In genomic region chr19:393560-393959, GRCh38 we compare ENCODE assay signal across 10 cellular contexts. TPM values are rescaled to one million over a fixed set of nuclear protein-coding genes. Genes with fewer than 3 reads are reported as not detected.
A peak's percentile ranks its signal among the peaks of the same experiment; 100 is the strongest.
DNase-seq lines count a peak whose midpoint lies in the region; ATAC-seq and TF ChIP-seq lines count a peak whose summit lies in the region.
"Not testable (repeated sequence)": the region's sequence is repeated elsewhere in the genome, so short reads cannot be mapped to it uniquely, and the experiment has no call there.
"Had no signal": no experiment of that assay in that cellular context is flagged by ENCODE, and none has a peak within 500 bp of the region (broad histone marks: within the 10 kb centered on the region; RNA-seq: fewer than 3 reads in every experiment).

No MANE protein-coding gene starts in this region.

- peak overlapping the region; percentile 84 for H3K14ac ChIP-seq in neuronal stem cell (ENCODE audit: low read length)

- H2BK12ac ChIP-seq in neuronal stem cell (ENCODE audit: low read length), result not testable (repeated sequence)

- not testable (repeated sequence) for H3K27ac ChIP-seq in CD4-positive, alpha-beta T cell (ENCODE audit: low read depth, low read length); neuronal stem cell (replicated peaks; ENCODE audit: low read length)

- not testable (repeated sequence) for H2BK5ac ChIP-seq in neuronal stem cell (ENCODE audit: low read length)

- H3K9me3 Mint-ChIP-seq in CD4-positive, alpha-beta T cell; activated B cell treated with CpG ODN at 0.5 μM for 24 hours; endothelial cell (ENCODE audit: unreplicated experiment); stimulated activated naive CD8-positive, alpha-beta T cell treated with anti-CD3 and anti-CD28 coated beads, Interleukin-15, Interleukin-2, amounts not matched to agents 100 ng/mL and 50 ng/mL, for 24 hours: not testable (repeated sequence)
- H3K9me3 Mint-ChIP-seq in activated CD4-positive, alpha-beta memory T cell treated with anti-CD3 and anti-CD28 coated beads, Interleukin-2, amount 10 ng/mL, durations not matched to agents 7 days and 5 days, result peaks cover 26% of the 10 kb centered on the region
- peaks cover 29% of the 10 kb centered on the region for H3K9me3 Mint-ChIP-seq in activated T-helper 1 cell treated with anti-CD3 and anti-CD28 coated beads, Interleukin-12 subunit alpha, Interleukin-12 subunit beta, Interleukin-2, Interleukin-4 antibody, amounts not matched to agents 30 ng/mL and 10 ng/mL and 1 ng/mL, durations not matched to agents 14 hours and 24 hours and 36 hours
- peaks cover 20% of the 10 kb centered on the region for H3K9me3 Mint-ChIP-seq in activated naive CD8-positive, alpha-beta T cell treated with anti-CD3 and anti-CD28 coated beads for 36 hours

- CTCF ChIA-PET in CD4-positive, alpha-beta T cell (lab: Charles Lee); activated B cell treated with CpG ODN at 0.5 μM for 24 hours (lab: Charles Lee); activated CD4-positive, alpha-beta memory T cell treated with anti-CD3 and anti-CD28 coated beads, Interleukin-2, amount 10 ng/mL, durations not matched to agents 7 days and 5 days (lab: Charles Lee): not testable (repeated sequence)

- intact Hi-C loops in CD4-positive, alpha-beta T cell (cut with DNase I, micrococcal nuclease); activated B cell treated with CpG ODN at 0.5 μM for 24 hours (cut with micrococcal nuclease); activated T-helper 1 cell treated with anti-CD3 and anti-CD28 coated beads, Interleukin-12 subunit alpha, Interleukin-12 subunit beta, Interleukin-2, Interleukin-4 antibody, amounts not matched to agents 30 ng/mL and 10 ng/mL and 1 ng/mL, durations not matched to agents 14 hours and 24 hours and 36 hours (cut with micrococcal nuclease): not testable (repeated sequence)

- H3K4me1 Mint-ChIP-seq in CD4-positive, alpha-beta T cell (ENCODE audit: low read depth); activated B cell treated with CpG ODN at 0.5 μM for 24 hours; activated CD4-positive, alpha-beta memory T cell treated with anti-CD3 and anti-CD28 coated beads, Interleukin-2, amount 10 ng/mL, durations not matched to agents 7 days and 5 days; activated T-helper 1 cell treated with anti-CD3 and anti-CD28 coated beads, Interleukin-12 subunit alpha, Interleukin-12 subunit beta, Interleukin-2, Interleukin-4 antibody, amounts not matched to agents 30 ng/mL and 10 ng/mL and 1 ng/mL, durations not matched to agents 14 hours and 24 hours and 36 hours (ENCODE audit: low read depth); activated naive CD8-positive, alpha-beta T cell treated with anti-CD3 and anti-CD28 coated beads for 36 hours; endothelial cell (ENCODE audit: unreplicated experiment); stimulated activated naive CD8-positive, alpha-beta T cell treated with anti-CD3 and anti-CD28 coated beads, Interleukin-15, Interleukin-2, amounts not matched to agents 100 ng/mL and 50 ng/mL, for 24 hours (ENCODE audit: low read depth): not testable (repeated sequence)

- H3K36me3 Mint-ChIP-seq in CD4-positive, alpha-beta T cell (ENCODE audit: low read depth); activated B cell treated with CpG ODN at 0.5 μM for 24 hours (ENCODE audit: low read depth); activated CD4-positive, alpha-beta memory T cell treated with anti-CD3 and anti-CD28 coated beads, Interleukin-2, amount 10 ng/mL, durations not matched to agents 7 days and 5 days (ENCODE audit: low read depth); activated T-helper 1 cell treated with anti-CD3 and anti-CD28 coated beads, Interleukin-12 subunit alpha, Interleukin-12 subunit beta, Interleukin-2, Interleukin-4 antibody, amounts not matched to agents 30 ng/mL and 10 ng/mL and 1 ng/mL, durations not matched to agents 14 hours and 24 hours and 36 hours (ENCODE audit: low read depth); activated naive CD8-positive, alpha-beta T cell treated with anti-CD3 and anti-CD28 coated beads for 36 hours; stimulated activated naive CD8-positive, alpha-beta T cell treated with anti-CD3 and anti-CD28 coated beads, Interleukin-15, Interleukin-2, amounts not matched to agents 100 ng/mL and 50 ng/mL, for 24 hours (ENCODE audit: low read depth): not testable (repeated sequence)
- H3K36me3 Mint-ChIP-seq in endothelial cell (ENCODE audit: low read depth, unreplicated experiment), result peaks cover 17% of the 10 kb centered on the region

- not testable (repeated sequence) for H3K9me3 ChIP-seq in CD4-positive, alpha-beta T cell (ENCODE audit: control insufficient read depth, low read length); neuronal stem cell (replicated peaks in 1 of 2; ENCODE audit: control insufficient read depth in 2 of 2, insufficient read depth in 1 of 2, low read depth in 1 of 2, low read length in 2 of 2)

- H3K27me3 Mint-ChIP-seq in CD4-positive, alpha-beta T cell; activated B cell treated with CpG ODN at 0.5 μM for 24 hours; activated CD4-positive, alpha-beta memory T cell treated with anti-CD3 and anti-CD28 coated beads, Interleukin-2, amount 10 ng/mL, durations not matched to agents 7 days and 5 days; activated T-helper 1 cell treated with anti-CD3 and anti-CD28 coated beads, Interleukin-12 subunit alpha, Interleukin-12 subunit beta, Interleukin-2, Interleukin-4 antibody, amounts not matched to agents 30 ng/mL and 10 ng/mL and 1 ng/mL, durations not matched to agents 14 hours and 24 hours and 36 hours (ENCODE audit: insufficient read depth); activated naive CD8-positive, alpha-beta T cell treated with anti-CD3 and anti-CD28 coated beads for 36 hours; stimulated activated naive CD8-positive, alpha-beta T cell treated with anti-CD3 and anti-CD28 coated beads, Interleukin-15, Interleukin-2, amounts not matched to agents 100 ng/mL and 50 ng/mL, for 24 hours: not testable (repeated sequence)
- peaks cover 20% of the 10 kb centered on the region for H3K27me3 Mint-ChIP-seq in endothelial cell (ENCODE audit: unreplicated experiment)

- not testable (repeated sequence) for H3K4me1 ChIP-seq in neuronal stem cell (ENCODE audit: control insufficient read depth in 2 of 2, insufficient read depth in 1 of 2, low read depth in 1 of 2, low read length in 2 of 2)

- not testable (repeated sequence) for H3K4ac ChIP-seq in neuronal stem cell (ENCODE audit: low read length)

- not testable (repeated sequence) for H3K79me1 ChIP-seq in neuronal stem cell (ENCODE audit: low read depth, low read length)

- H3K18ac ChIP-seq in neuronal stem cell (ENCODE audit: low read length), result not testable (repeated sequence)

- peak overlapping the region; percentile 67 for H3K27ac Mint-ChIP-seq in CD4-positive, alpha-beta T cell
- H3K27ac Mint-ChIP-seq in activated B cell treated with CpG ODN at 0.5 μM for 24 hours, result peak overlapping the region; percentile 9
- not testable (repeated sequence) for H3K27ac Mint-ChIP-seq in activated CD4-positive, alpha-beta memory T cell treated with anti-CD3 and anti-CD28 coated beads, Interleukin-2, amount 10 ng/mL, durations not matched to agents 7 days and 5 days; endothelial cell (ENCODE audit: unreplicated experiment)
- peak overlapping the region; percentile 29 for H3K27ac Mint-ChIP-seq in activated T-helper 1 cell treated with anti-CD3 and anti-CD28 coated beads, Interleukin-12 subunit alpha, Interleukin-12 subunit beta, Interleukin-2, Interleukin-4 antibody, amounts not matched to agents 30 ng/mL and 10 ng/mL and 1 ng/mL, durations not matched to agents 14 hours and 24 hours and 36 hours
- peak overlapping the region; percentile 64 for H3K27ac Mint-ChIP-seq in activated naive CD8-positive, alpha-beta T cell treated with anti-CD3 and anti-CD28 coated beads for 36 hours
- peak overlapping the region; percentile 77 for H3K27ac Mint-ChIP-seq in stimulated activated naive CD8-positive, alpha-beta T cell treated with anti-CD3 and anti-CD28 coated beads, Interleukin-15, Interleukin-2, amounts not matched to agents 100 ng/mL and 50 ng/mL, for 24 hours

- H3K36me3 ChIP-seq in neuronal stem cell (replicated peaks in 1 of 2; ENCODE audit: control insufficient read depth in 2 of 2, insufficient read depth in 2 of 2, low read length in 2 of 2), result not testable (repeated sequence)

- H3K27me3 ChIP-seq in CD4-positive, alpha-beta T cell (ENCODE audit: control insufficient read depth, insufficient read depth, low read length); neuronal stem cell (ENCODE audit: control insufficient read depth in 3 of 3, insufficient read depth in 3 of 3, low read depth in 1 of 3, low read length in 3 of 3): not testable (repeated sequence)

- H3K4me3 Mint-ChIP-seq in CD4-positive, alpha-beta T cell; activated B cell treated with CpG ODN at 0.5 μM for 24 hours; activated T-helper 1 cell treated with anti-CD3 and anti-CD28 coated beads, Interleukin-12 subunit alpha, Interleukin-12 subunit beta, Interleukin-2, Interleukin-4 antibody, amounts not matched to agents 30 ng/mL and 10 ng/mL and 1 ng/mL, durations not matched to agents 14 hours and 24 hours and 36 hours: not testable (repeated sequence)
- peak overlapping the region; percentile 30 for H3K4me3 Mint-ChIP-seq in activated CD4-positive, alpha-beta memory T cell treated with anti-CD3 and anti-CD28 coated beads, Interleukin-2, amount 10 ng/mL, durations not matched to agents 7 days and 5 days
- H3K4me3 Mint-ChIP-seq in activated naive CD8-positive, alpha-beta T cell treated with anti-CD3 and anti-CD28 coated beads for 36 hours, result peak overlapping the region; percentile 33
- peak overlapping the region; percentile 72 for H3K4me3 Mint-ChIP-seq in endothelial cell (ENCODE audit: unreplicated experiment)
- peak overlapping the region; percentile 50 for H3K4me3 Mint-ChIP-seq in stimulated activated naive CD8-positive, alpha-beta T cell treated with anti-CD3 and anti-CD28 coated beads, Interleukin-15, Interleukin-2, amounts not matched to agents 100 ng/mL and 50 ng/mL, for 24 hours

- peak overlapping the region; percentile 54 for H3K9ac ChIP-seq in neuronal stem cell (ENCODE audit: low read depth, low read length, poor library complexity)

- TF ChIP-seq CTCF in CD4-positive, alpha-beta T cell (IDR thresholded peaks at IDR 0.05); activated B cell treated with CpG ODN at 0.5 μM for 24 hours (IDR thresholded peaks at IDR 0.05); endothelial cell (IDR thresholded peaks at IDR 0.05; ENCODE audit: unreplicated experiment): not testable (repeated sequence)

- not testable (repeated sequence) for H2AFZ ChIP-seq in neuronal stem cell (ENCODE audit: low read length)

- H2AK5ac ChIP-seq in neuronal stem cell (ENCODE audit: low read depth, low read length), result peak overlapping the region; percentile 69

- H3K4me2 ChIP-seq in neuronal stem cell (ENCODE audit: insufficient read depth, low read length, poor library complexity, severe bottlenecking), result not testable (repeated sequence)

- not testable (repeated sequence) for H2BK120ac ChIP-seq in neuronal stem cell (ENCODE audit: low read depth, low read length)

- not testable (repeated sequence) for DNase-seq in CD4-positive, alpha-beta T cell; activated B cell treated with CpG ODN at 0.5 μM for 24 hours; activated CD4-positive, alpha-beta memory T cell treated with anti-CD3 and anti-CD28 coated beads, Interleukin-2, amount 10 ng/mL, durations not matched to agents 7 days and 5 days; activated T-helper 1 cell treated with anti-CD3 and anti-CD28 coated beads, Interleukin-12 subunit alpha, Interleukin-12 subunit beta, Interleukin-2, Interleukin-4 antibody, amounts not matched to agents 30 ng/mL and 10 ng/mL and 1 ng/mL, durations not matched to agents 14 hours and 24 hours and 36 hours (ENCODE audit: low spot score); activated naive CD8-positive, alpha-beta T cell treated with anti-CD3 and anti-CD28 coated beads for 36 hours; endothelial cell (ENCODE audit: low spot score); neuronal stem cell (ENCODE audit: low spot score)

- peak overlapping the region; percentile 25 for H4K8ac ChIP-seq in neuronal stem cell (ENCODE audit: low read depth, low read length)

- H3K23ac ChIP-seq in neuronal stem cell (ENCODE audit: low read depth, low read length, poor library complexity), result peak overlapping the region; percentile 9

- ATAC-seq in CD4-positive, alpha-beta T cell (ENCODE audit: poor library complexity); activated B cell treated with CpG ODN at 0.5 μM for 24 hours (ENCODE audit: low read depth): not testable (repeated sequence)

- H3K4me3 ChIP-seq in neuronal stem cell (ENCODE audit: low read length in 2 of 2), result not testable (repeated sequence)

- H4K91ac ChIP-seq in neuronal stem cell (ENCODE audit: low read depth, low read length, poor library complexity), result not testable (repeated sequence)

- POLR2A ChIA-PET in CD4-positive, alpha-beta T cell (lab: Charles Lee); activated B cell treated with CpG ODN at 0.5 μM for 24 hours (lab: Charles Lee); activated CD4-positive, alpha-beta memory T cell treated with anti-CD3 and anti-CD28 coated beads, Interleukin-2, amount 10 ng/mL, durations not matched to agents 7 days and 5 days (lab: Charles Lee): not testable (repeated sequence)

- H2BK15ac ChIP-seq in neuronal stem cell (ENCODE audit: low read length), result not testable (repeated sequence)

RNA-seq across cellular contexts. Expression of gene C2CD4C, which starts 15.4 kb away (rescaled TPM):
- not detected for total RNA-seq in CD4-positive, alpha-beta T cell
- total RNA-seq in activated B cell treated with CpG ODN at 0.5 μM for 24 hours, result not detected in 2 replicates
- under 1 TPM in 1 of 2 experiments, not detected in 1; 0.08 TPM for total RNA-seq in activated CD4-positive, alpha-beta memory T cell treated with anti-CD3 and anti-CD28 coated beads, Interleukin-2, amount 10 ng/mL, durations not matched to agents 7 days and 5 days
- total RNA-seq in activated T-helper 1 cell treated with anti-CD3 and anti-CD28 coated beads, Interleukin-12 subunit alpha, Interleukin-12 subunit beta, Interleukin-2, Interleukin-4 antibody, amounts not matched to agents 30 ng/mL and 10 ng/mL and 1 ng/mL, durations not matched to agents 14 hours and 24 hours and 36 hours, result 0.08 and 0.15 TPM in 2 replicates
- total RNA-seq in activated naive CD8-positive, alpha-beta T cell treated with anti-CD3 and anti-CD28 coated beads for 36 hours, result under 1 TPM; 0.12 to 0.19 TPM
- 1.2 TPM for total RNA-seq in endothelial cell (ENCODE audit: unreplicated experiment)
- 13.6 TPM for polyA plus RNA-seq in neuronal stem cell (2013, experiment 1 of 2)
- polyA plus RNA-seq in neuronal stem cell (2013, experiment 2 of 2), result 12.7 TPM
- total RNA-seq: CD8-positive, alpha-beta memory T cell had no signal
- polyA plus RNA-seq: CD14-positive monocyte; CD8-positive, alpha-beta memory T cell had no signal

RNA-seq across cellular contexts. Expression of gene MIER2, which starts 49.0 kb away (rescaled TPM):
- total RNA-seq in CD4-positive, alpha-beta T cell, result 10 to 100 TPM in 1 of 2 experiments, 1 to 10 TPM in 1; 9.5 to 11.5 TPM
- total RNA-seq in activated B cell treated with CpG ODN at 0.5 μM for 24 hours, result 14.6 and 15.0 TPM in 2 replicates
- 10 to 100 TPM; 17.2 to 20.8 TPM for total RNA-seq in activated CD4-positive, alpha-beta memory T cell treated with anti-CD3 and anti-CD28 coated beads, Interleukin-2, amount 10 ng/mL, durations not matched to agents 7 days and 5 days
- 32.0 and 34.2 TPM in 2 replicates for total RNA-seq in activated T-helper 1 cell treated with anti-CD3 and anti-CD28 coated beads, Interleukin-12 subunit alpha, Interleukin-12 subunit beta, Interleukin-2, Interleukin-4 antibody, amounts not matched to agents 30 ng/mL and 10 ng/mL and 1 ng/mL, durations not matched to agents 14 hours and 24 hours and 36 hours
- 10 to 100 TPM; 17.2 to 18.6 TPM for total RNA-seq in activated naive CD8-positive, alpha-beta T cell treated with anti-CD3 and anti-CD28 coated beads for 36 hours
- total RNA-seq in endothelial cell (ENCODE audit: unreplicated experiment), result 44.1 TPM
- polyA plus RNA-seq in neuronal stem cell (2013, experiment 1 of 2), result 40.2 TPM
- polyA plus RNA-seq in neuronal stem cell (2013, experiment 2 of 2), result 41.0 TPM
